In genomic region chr1:6420594-6421042, GRCh38 we compare ENCODE assay signal across 14 cellular contexts. TPM values are rescaled to one million over a fixed set of nuclear protein-coding genes. Genes with fewer than 3 reads are reported as not detected.
DNase-seq lines count a peak whose midpoint lies in the region; ATAC-seq, FAIRE-seq and TF ChIP-seq lines count a peak whose summit lies in the region.
"Had no signal": no experiment of that assay in that cellular context is flagged by ENCODE, and none has a peak within 500 bp of the region (broad histone marks: within the 10 kb centered on the region; RNA-seq: fewer than 3 reads in every experiment).

No MANE protein-coding gene starts in this region.

- peaks cover 86% of the 10 kb centered on the region for H3K27me3 Mint-ChIP-seq in stimulated activated memory B cell treated with anti-CD40 and anti-IgM and Interleukin-4, amounts not matched to agents 10 μg/mL and 1 μg/mL and 100 μg/mL, for 72 hours

- H3K9me3 Mint-ChIP-seq in stimulated activated memory B cell treated with anti-CD40 and anti-IgM and Interleukin-4, amounts not matched to agents 10 μg/mL and 1 μg/mL and 100 μg/mL, for 72 hours: no peaks in the 10 kb centered on the region
- H3K9me3 Mint-ChIP-seq: activated T-helper 2 cell treated with anti-CD3 and anti-CD28 coated beads, Interferon-gamma antibody, Interleukin-2, Interleukin-4, amounts not matched to agents 10 μg/mL and 5 μg/mL and 100 μg/mL, durations not matched to agents 14 hours and 24 hours and 36 hours had no signal

- H3K9me3 ChIP-seq in WERI-Rb-1 (ENCODE audit: severe bottlenecking) (no peaks in the 10 kb centered on the region), iPS-15b (ENCODE audit: control insufficient read depth, insufficient read depth, low read length) (no peaks in the 10 kb centered on the region), small intestine (ENCODE audit: control insufficient read depth, low read depth) (no peaks in the 10 kb centered on the region)

- no peaks in the 10 kb centered on the region for H3K36me3 Mint-ChIP-seq in stimulated activated memory B cell treated with anti-CD40 and anti-IgM and Interleukin-4, amounts not matched to agents 10 μg/mL and 1 μg/mL and 100 μg/mL, for 72 hours

- H3K27me3 ChIP-seq in WERI-Rb-1 (ENCODE audit: insufficient read depth, low read depth, severe bottlenecking): no peaks in the 10 kb centered on the region
- peaks cover 92% of the 10 kb centered on the region for H3K27me3 ChIP-seq in iPS-15b (ENCODE audit: control insufficient read depth, insufficient read depth, low read length)
- peaks cover 7 to 55% of the 10 kb centered on the region in 2 donors for H3K27me3 ChIP-seq in small intestine (ENCODE audit: control insufficient read depth in 2 of 2, insufficient read depth in 2 of 2, low read length in 2 of 2)
- H3K27me3 ChIP-seq in brain microvascular endothelial cell (replicated peaks): peaks cover 77% of the 10 kb centered on the region

- in situ Hi-C loops in brain microvascular endothelial cell (cut with HindIII; ENCODE audit: low pct_ligation_motif_present, low sequenced_read_pairs): no loop called here

- 3 to 9% (median 6%) methylated on average over 33 to 35 of the region's 35 CpGs for WGBS in small intestine, 3 donors

- DNase-seq in NOMO-1 treated with DMSO at 0.1 percent for 48 hours (lab: John Stamatoyannopoulos, UW; ENCODE audit: unreplicated experiment): peak; percentile 14
- DNase-seq in NOMO-1 (lab: John Stamatoyannopoulos, UW; ENCODE audit: unreplicated experiment in 2 of 2): no peak
- DNase-seq in WERI-Rb-1: no peak
- peak; percentile 37 for DNase-seq in small intestine
- DNase-seq in activated gamma-delta T cell treated with Interleukin-2 at 50 U/mL for 16 hours: no peak
- DNase-seq in brain microvascular endothelial cell: no peak
- DNase-seq: 8988T, EL, HCEC 1CT, PC-9 had no signal

- ATAC-seq in stimulated activated memory B cell treated with anti-CD40 and anti-IgM and Interleukin-4, amounts not matched to agents 10 μg/mL and 1 μg/mL and 100 μg/mL, for 72 hours: no peak

- no peak overlapping the region for H3K4me3 Mint-ChIP-seq in stimulated activated memory B cell treated with anti-CD40 and anti-IgM and Interleukin-4, amounts not matched to agents 10 μg/mL and 1 μg/mL and 100 μg/mL, for 72 hours

- H3K4me1 Mint-ChIP-seq in stimulated activated memory B cell treated with anti-CD40 and anti-IgM and Interleukin-4, amounts not matched to agents 10 μg/mL and 1 μg/mL and 100 μg/mL, for 72 hours: peaks cover 11% of the 10 kb centered on the region

- no peak overlapping the region for H3K9ac ChIP-seq in iPS-15b (ENCODE audit: low read depth, low read length)

- no peak for TF ChIP-seq CTCF in WERI-Rb-1 (IDR thresholded peaks at IDR 0.05; ENCODE audit: low read depth, low read length)
- TF ChIP-seq CTCF in brain microvascular endothelial cell (IDR thresholded peaks at IDR 0.05; ENCODE audit: low read depth, low read length, missing control alignments): no peak

- H3K27ac ChIP-seq in WERI-Rb-1 (peak overlapping the region; percentile 43), small intestine (ENCODE audit: low read depth in 1 of 2, low read length in 1 of 2) (no peak overlapping the region), brain microvascular endothelial cell (no peak overlapping the region)
- H3K27ac ChIP-seq: PC-9 had no signal

- no peak for FAIRE-seq in small intestine (lab: Jason Lieb, UNC)

- no peaks in the 10 kb centered on the region for H3K36me3 ChIP-seq in WERI-Rb-1
- H3K36me3 ChIP-seq in iPS-15b (ENCODE audit: control insufficient read depth, insufficient read depth, low read length): no peaks in the 10 kb centered on the region
- H3K36me3 ChIP-seq in small intestine (ENCODE audit: control insufficient read depth in 2 of 2, insufficient read depth in 2 of 2, low read length in 2 of 2): no peaks in the 10 kb centered on the region
- H3K36me3 ChIP-seq in brain microvascular endothelial cell (replicated peaks): no peaks in the 10 kb centered on the region

- H3K4me3 ChIP-seq in WERI-Rb-1 (ENCODE audit: low read depth, low read length): no peak overlapping the region
- H3K4me3 ChIP-seq in iPS-15b (ENCODE audit: low read depth, low read length): peak overlapping the region; percentile 58
- H3K4me3 ChIP-seq in small intestine (ENCODE audit: low read depth in 1 of 2, low read length in 2 of 2): no peak overlapping the region
- H3K4me3 ChIP-seq in brain microvascular endothelial cell (ENCODE audit: low read depth, low read length): no peak overlapping the region

- H3K4me1 ChIP-seq in iPS-15b (ENCODE audit: control insufficient read depth, insufficient read depth, low read length) (no peaks in the 10 kb centered on the region), small intestine (ENCODE audit: control insufficient read depth in 2 of 2, insufficient read depth in 1 of 2, low read depth in 1 of 2, low read length in 1 of 2) (peaks cover 4 to 5% of the 10 kb centered on the region in 2 donors)

- H3K27ac Mint-ChIP-seq in stimulated activated memory B cell treated with anti-CD40 and anti-IgM and Interleukin-4, amounts not matched to agents 10 μg/mL and 1 μg/mL and 100 μg/mL, for 72 hours: no peak overlapping the region
- H3K27ac Mint-ChIP-seq: activated T-helper 2 cell treated with anti-CD3 and anti-CD28 coated beads, Interferon-gamma antibody, Interleukin-2, Interleukin-4, amounts not matched to agents 10 μg/mL and 5 μg/mL and 100 μg/mL, durations not matched to agents 14 hours and 24 hours and 36 hours; progenitor cell of endocrine pancreas had no signal

RNA-seq across cellular contexts. Expression of gene HES2, which starts 0.9 kb away (rescaled TPM):
- 1 to 10 TPM in 2 of 3 donors, under 1 TPM in 1; 0.55 to 2.2 (median 1.1) TPM for polyA plus RNA-seq in small intestine

RNA-seq across cellular contexts. Expression of gene ESPN, which starts 4.0 kb away (rescaled TPM):
- 100 to 1,000 TPM in 2 of 3 donors, 10 to 100 TPM in 1; 83.5 to 336 (median 235) TPM for polyA plus RNA-seq in small intestine

RNA-seq across cellular contexts. Expression of gene ACOT7, which starts 27.1 kb away (rescaled TPM):
- polyA plus RNA-seq in small intestine: 10 to 100 TPM; 63.5 to 93.8 (median 83.9) TPM

RNA-seq across cellular contexts. Expression of gene TNFRSF25, which starts 45.4 kb away (rescaled TPM):
- polyA plus RNA-seq in small intestine: 10 to 100 TPM; 23.0 to 43.2 (median 23.3) TPM

Comparison
In these comparisons a context has a peak if more than half of its experiments do, and no peak if none do; other contexts are left out.
1. DNase-seq: peak in NOMO-1 treated with DMSO at 0.1 percent for 48 hours (single experiment) and small intestine (single experiment); none in NOMO-1 (0 of 2), WERI-Rb-1 (single experiment), activated gamma-delta T cell treated with Interleukin-2 at 50 U/mL for 16 hours (single experiment) and brain microvascular endothelial cell (single experiment).